ENCODE assay signal across 1 cellular context in the genomic region with DNA sequence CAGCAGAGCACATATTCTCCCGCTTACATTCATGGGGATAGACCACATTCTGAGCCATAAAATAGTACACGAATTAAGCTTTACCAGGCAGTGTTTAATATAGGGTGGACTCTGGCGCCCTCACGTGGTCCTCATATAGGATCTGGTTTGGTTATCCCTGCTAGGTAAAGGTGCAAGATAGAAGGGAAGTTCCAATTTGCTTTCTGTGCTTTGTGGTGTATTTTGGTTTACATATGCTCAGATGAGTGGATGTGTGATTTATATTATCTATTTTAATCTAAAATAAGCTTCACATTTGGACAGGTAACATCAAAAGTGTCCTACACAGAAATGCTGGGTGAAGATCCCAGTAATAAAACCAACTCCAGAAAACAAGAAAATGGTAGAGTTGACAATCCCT.
TF ChIP-seq lines count a peak whose summit lies in the region.

No MANE protein-coding gene starts in this region.

TF ChIP-seq in GM12878, 131 proteins besides CTCF, POLR2A, EP300 and RAD21:
- TF ChIP-seq, protein P1, sequence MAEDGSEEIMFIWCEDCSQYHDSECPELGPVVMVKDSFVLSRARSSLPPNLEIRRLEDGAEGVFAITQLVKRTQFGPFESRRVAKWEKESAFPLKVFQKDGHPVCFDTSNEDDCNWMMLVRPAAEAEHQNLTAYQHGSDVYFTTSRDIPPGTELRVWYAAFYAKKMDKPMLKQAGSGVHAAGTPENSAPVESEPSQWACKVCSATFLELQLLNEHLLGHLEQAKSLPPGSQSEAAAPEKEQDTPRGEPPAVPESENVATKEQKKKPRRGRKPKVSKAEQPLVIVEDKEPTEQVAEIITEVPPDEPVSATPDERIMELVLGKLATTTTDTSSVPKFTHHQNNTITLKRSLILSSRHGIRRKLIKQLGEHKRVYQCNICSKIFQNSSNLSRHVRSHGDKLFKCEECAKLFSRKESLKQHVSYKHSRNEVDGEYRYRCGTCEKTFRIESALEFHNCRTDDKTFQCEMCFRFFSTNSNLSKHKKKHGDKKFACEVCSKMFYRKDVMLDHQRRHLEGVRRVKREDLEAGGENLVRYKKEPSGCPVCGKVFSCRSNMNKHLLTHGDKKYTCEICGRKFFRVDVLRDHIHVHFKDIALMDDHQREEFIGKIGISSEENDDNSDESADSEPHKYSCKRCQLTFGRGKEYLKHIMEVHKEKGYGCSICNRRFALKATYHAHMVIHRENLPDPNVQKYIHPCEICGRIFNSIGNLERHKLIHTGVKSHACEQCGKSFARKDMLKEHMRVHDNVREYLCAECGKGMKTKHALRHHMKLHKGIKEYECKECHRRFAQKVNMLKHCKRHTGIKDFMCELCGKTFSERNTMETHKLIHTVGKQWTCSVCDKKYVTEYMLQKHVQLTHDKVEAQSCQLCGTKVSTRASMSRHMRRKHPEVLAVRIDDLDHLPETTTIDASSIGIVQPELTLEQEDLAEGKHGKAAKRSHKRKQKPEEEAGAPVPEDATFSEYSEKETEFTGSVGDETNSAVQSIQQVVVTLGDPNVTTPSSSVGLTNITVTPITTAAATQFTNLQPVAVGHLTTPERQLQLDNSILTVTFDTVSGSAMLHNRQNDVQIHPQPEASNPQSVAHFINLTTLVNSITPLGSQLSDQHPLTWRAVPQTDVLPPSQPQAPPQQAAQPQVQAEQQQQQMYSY (CRISPR knock-in tag; IDR thresholded peaks at IDR 0.05), result no peak
- TF ChIP-seq MXI1 (IDR thresholded peaks at IDR 0.05; ENCODE audit: low read depth, low read length), result no peak
- no peak for TF ChIP-seq POLR2AphosphoS5 (IDR thresholded peaks at IDR 0.05; ENCODE audit: low read length)
- TF ChIP-seq TBL1XR1 (IDR thresholded peaks at IDR 0.05; ENCODE audit: low read depth, low read length), result no peak
- no peak for TF ChIP-seq ETV6 (conservative IDR thresholded peaks at IDR 0.05 in 1 of 2, IDR thresholded peaks at IDR 0.05 in 1 of 2; ENCODE audit: borderline replicate concordance in 1 of 2, low read depth in 1 of 2)
- TF ChIP-seq HDGF (IDR thresholded peaks at IDR 0.05), result no peak
- 0 out of 2 replicates have a peak, but pooled peaks have one; percentile 34 for TF ChIP-seq IRF4 (IDR thresholded peaks at IDR 0.05; ENCODE audit: low read depth, low read length)
- TF ChIP-seq EZH2 (IDR thresholded peaks at IDR 0.05; ENCODE audit: borderline replicate concordance, control insufficient read depth, low read depth, low read length), result no peak
- TF ChIP-seq, protein P2, sequence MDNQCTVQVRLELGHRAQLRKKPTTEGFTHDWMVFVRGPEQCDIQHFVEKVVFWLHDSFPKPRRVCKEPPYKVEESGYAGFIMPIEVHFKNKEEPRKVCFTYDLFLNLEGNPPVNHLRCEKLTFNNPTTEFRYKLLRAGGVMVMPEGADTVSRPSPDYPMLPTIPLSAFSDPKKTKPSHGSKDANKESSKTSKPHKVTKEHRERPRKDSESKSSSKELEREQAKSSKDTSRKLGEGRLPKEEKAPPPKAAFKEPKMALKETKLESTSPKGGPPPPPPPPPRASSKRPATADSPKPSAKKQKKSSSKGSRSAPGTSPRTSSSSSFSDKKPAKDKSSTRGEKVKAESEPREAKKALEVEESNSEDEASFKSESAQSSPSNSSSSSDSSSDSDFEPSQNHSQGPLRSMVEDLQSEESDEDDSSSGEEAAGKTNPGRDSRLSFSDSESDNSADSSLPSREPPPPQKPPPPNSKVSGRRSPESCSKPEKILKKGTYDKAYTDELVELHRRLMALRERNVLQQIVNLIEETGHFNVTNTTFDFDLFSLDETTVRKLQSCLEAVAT (IDR thresholded peaks at IDR 0.05), result no peak
- TF ChIP-seq POLR2AphosphoS2 (IDR thresholded peaks at IDR 0.05; ENCODE audit: low read depth, low read length), result no peak
- no peak for TF ChIP-seq CREM (IDR thresholded peaks at IDR 0.05; ENCODE audit: low read depth)
- TF ChIP-seq CHD2 (IDR thresholded peaks at IDR 0.05; ENCODE audit: borderline replicate concordance, low read depth, low read length), result no peak
- TF ChIP-seq, protein P3, sequence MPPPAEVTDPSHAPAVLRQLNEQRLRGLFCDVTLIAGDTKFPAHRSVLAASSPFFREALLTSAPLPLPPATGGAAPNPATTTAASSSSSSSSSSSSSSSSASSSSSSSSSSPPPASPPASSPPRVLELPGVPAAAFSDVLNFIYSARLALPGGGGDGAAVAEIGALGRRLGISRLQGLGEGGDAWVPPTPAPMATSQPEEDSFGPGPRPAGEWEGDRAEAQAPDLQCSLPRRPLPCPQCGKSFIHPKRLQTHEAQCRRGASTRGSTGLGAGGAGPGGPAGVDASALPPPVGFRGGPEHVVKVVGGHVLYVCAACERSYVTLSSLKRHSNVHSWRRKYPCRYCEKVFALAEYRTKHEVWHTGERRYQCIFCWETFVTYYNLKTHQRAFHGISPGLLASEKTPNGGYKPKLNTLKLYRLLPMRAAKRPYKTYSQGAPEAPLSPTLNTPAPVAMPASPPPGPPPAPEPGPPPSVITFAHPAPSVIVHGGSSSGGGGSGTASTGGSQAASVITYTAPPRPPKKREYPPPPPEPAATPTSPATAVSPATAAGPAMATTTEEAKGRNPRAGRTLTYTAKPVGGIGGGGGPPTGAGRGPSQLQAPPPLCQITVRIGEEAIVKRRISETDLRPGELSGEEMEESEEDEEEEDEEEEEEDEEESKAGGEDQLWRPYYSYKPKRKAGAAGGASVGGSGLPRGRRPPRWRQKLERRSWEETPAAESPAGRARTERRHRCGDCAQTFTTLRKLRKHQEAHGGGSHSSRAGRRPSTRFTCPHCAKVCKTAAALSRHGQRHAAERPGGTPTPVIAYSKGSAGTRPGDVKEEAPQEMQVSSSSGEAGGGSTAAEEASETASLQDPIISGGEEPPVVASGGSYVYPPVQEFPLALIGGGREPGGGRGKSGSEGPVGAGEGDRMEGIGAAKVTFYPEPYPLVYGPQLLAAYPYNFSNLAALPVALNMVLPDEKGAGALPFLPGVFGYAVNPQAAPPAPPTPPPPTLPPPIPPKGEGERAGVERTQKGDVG (CRISPR knock-in tag; IDR thresholded peaks at IDR 0.05), result no peak
- peak; percentile 68; the same call in 1 of the 2 replicates for TF ChIP-seq SMC3 (IDR thresholded peaks at IDR 0.05; ENCODE audit: borderline replicate concordance, low read length)
- 0 out of 2 replicates have a peak, but pooled peaks have one; percentile 29 for TF ChIP-seq SMARCA5 (IDR thresholded peaks at IDR 0.05)
- peak; percentile 63 for TF ChIP-seq RUNX3 (IDR thresholded peaks at IDR 0.05; ENCODE audit: low read length)
- TF ChIP-seq EGR1 (IDR thresholded peaks at IDR 0.05; ENCODE audit: borderline replicate concordance in 1 of 2, low read depth in 2 of 2, low read length in 2 of 2), result no peak
- TF ChIP-seq, protein P4, sequence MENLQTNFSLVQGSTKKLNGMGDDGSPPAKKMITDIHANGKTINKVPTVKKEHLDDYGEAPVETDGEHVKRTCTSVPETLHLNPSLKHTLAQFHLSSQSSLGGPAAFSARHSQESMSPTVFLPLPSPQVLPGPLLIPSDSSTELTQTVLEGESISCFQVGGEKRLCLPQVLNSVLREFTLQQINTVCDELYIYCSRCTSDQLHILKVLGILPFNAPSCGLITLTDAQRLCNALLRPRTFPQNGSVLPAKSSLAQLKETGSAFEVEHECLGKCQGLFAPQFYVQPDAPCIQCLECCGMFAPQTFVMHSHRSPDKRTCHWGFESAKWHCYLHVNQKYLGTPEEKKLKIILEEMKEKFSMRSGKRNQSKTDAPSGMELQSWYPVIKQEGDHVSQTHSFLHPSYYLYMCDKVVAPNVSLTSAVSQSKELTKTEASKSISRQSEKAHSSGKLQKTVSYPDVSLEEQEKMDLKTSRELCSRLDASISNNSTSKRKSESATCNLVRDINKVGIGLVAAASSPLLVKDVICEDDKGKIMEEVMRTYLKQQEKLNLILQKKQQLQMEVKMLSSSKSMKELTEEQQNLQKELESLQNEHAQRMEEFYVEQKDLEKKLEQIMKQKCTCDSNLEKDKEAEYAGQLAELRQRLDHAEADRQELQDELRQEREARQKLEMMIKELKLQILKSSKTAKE (IDR thresholded peaks at IDR 0.05; ENCODE audit: low read depth, poor library complexity, severe bottlenecking), result peak; percentile 34
- TF ChIP-seq, protein P5, sequence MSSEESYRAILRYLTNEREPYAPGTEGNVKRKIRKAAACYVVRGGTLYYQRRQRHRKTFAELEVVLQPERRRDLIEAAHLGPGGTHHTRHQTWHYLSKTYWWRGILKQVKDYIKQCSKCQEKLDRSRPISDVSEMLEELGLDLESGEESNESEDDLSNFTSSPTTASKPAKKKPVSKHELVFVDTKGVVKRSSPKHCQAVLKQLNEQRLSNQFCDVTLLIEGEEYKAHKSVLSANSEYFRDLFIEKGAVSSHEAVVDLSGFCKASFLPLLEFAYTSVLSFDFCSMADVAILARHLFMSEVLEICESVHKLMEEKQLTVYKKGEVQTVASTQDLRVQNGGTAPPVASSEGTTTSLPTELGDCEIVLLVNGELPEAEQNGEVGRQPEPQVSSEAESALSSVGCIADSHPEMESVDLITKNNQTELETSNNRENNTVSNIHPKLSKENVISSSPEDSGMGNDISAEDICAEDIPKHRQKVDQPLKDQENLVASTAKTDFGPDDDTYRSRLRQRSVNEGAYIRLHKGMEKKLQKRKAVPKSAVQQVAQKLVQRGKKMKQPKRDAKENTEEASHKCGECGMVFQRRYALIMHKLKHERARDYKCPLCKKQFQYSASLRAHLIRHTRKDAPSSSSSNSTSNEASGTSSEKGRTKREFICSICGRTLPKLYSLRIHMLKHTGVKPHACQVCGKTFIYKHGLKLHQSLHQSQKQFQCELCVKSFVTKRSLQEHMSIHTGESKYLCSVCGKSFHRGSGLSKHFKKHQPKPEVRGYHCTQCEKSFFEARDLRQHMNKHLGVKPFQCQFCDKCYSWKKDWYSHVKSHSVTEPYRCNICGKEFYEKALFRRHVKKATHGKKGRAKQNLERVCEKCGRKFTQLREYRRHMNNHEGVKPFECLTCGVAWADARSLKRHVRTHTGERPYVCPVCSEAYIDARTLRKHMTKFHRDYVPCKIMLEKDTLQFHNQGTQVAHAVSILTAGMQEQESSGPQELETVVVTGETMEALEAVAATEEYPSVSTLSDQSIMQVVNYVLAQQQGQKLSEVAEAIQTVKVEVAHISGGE (CRISPR knock-in tag; IDR thresholded peaks at IDR 0.05), result no peak
- no peak for TF ChIP-seq RELA (IDR thresholded peaks at IDR 0.05; ENCODE audit: borderline replicate concordance, partially characterized antibody)
- TF ChIP-seq, protein P6, sequence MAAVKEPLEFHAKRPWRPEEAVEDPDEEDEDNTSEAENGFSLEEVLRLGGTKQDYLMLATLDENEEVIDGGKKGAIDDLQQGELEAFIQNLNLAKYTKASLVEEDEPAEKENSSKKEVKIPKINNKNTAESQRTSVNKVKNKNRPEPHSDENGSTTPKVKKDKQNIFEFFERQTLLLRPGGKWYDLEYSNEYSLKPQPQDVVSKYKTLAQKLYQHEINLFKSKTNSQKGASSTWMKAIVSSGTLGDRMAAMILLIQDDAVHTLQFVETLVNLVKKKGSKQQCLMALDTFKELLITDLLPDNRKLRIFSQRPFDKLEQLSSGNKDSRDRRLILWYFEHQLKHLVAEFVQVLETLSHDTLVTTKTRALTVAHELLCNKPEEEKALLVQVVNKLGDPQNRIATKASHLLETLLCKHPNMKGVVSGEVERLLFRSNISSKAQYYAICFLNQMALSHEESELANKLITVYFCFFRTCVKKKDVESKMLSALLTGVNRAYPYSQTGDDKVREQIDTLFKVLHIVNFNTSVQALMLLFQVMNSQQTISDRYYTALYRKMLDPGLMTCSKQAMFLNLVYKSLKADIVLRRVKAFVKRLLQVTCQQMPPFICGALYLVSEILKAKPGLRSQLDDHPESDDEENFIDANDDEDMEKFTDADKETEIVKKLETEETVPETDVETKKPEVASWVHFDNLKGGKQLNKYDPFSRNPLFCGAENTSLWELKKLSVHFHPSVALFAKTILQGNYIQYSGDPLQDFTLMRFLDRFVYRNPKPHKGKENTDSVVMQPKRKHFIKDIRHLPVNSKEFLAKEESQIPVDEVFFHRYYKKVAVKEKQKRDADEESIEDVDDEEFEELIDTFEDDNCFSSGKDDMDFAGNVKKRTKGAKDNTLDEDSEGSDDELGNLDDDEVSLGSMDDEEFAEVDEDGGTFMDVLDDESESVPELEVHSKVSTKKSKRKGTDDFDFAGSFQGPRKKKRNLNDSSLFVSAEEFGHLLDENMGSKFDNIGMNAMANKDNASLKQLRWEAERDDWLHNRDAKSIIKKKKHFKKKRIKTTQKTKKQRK (IDR thresholded peaks at IDR 0.05; ENCODE audit: low read depth, low read length), result no peak
- TF ChIP-seq HDAC6 (IDR thresholded peaks at IDR 0.05; ENCODE audit: unreplicated experiment), result no peak
